ENCODE assay signal across 13 cellular contexts in genomic region chrX:147737690-147738089, GRCh38.
"Had no signal": no experiment of that assay in that cellular context is flagged by ENCODE, and none has a peak within 500 bp of the region (broad histone marks: within the 10 kb centered on the region; RNA-seq: fewer than 3 reads in every experiment).

No MANE protein-coding gene starts in this region.

- H3K4me1 ChIP-seq: adrenal gland, body of pancreas, heart left ventricle had no signal

- H3K4me3 ChIP-seq: adrenal gland, body of pancreas, heart left ventricle, lung had no signal

- H3K27ac Mint-ChIP-seq: WTC11 had no signal

- H3K9me3 ChIP-seq: adrenal gland, body of pancreas, heart left ventricle had no signal

- H3K27me3 ChIP-seq: adrenal gland, body of pancreas, heart left ventricle had no signal

- H3K4me3 Mint-ChIP-seq: central memory CD8-positive, alpha-beta T cell; WTC11 had no signal

- ATAC-seq: body of pancreas, heart left ventricle, left colon, WTC11 had no signal

- H3K27ac ChIP-seq: adrenal gland, body of pancreas, heart left ventricle had no signal

- H3K9me3 Mint-ChIP-seq: central memory CD8-positive, alpha-beta T cell had no signal

- H3K4me1 Mint-ChIP-seq: central memory CD8-positive, alpha-beta T cell; WTC11 had no signal

- H3K27me3 Mint-ChIP-seq: central memory CD8-positive, alpha-beta T cell had no signal

- H3K36me3 ChIP-seq: adrenal gland, heart left ventricle had no signal

- DNase-seq: activated gamma-delta T cell treated with Interleukin-2 at 50 U/mL for 16 hours; adrenal gland; body of pancreas; cortex of kidney; effector CD8-positive, alpha-beta T cell; heart left ventricle; left colon; midbrain; posterior cingulate gyrus; stimulated activated CD4-positive, alpha-beta T cell treated with anti-CD3 and anti-CD28 coated beads, Interleukin-4, amount 100 ng/mL, for 24 hours had no signal
